Comparison of ENCODE assay signal across 13 cellular contexts in genomic region chr7:7159063-7159645, GRCh38. TPM values are rescaled to one million over a fixed set of nuclear protein-coding genes. Genes with fewer than 3 reads are reported as not detected.
A peak's percentile ranks its signal among the peaks of the same experiment; 100 is the strongest.
DNase-seq lines count a peak whose midpoint lies in the region; ATAC-seq lines count a peak whose summit lies in the region.
"Had no signal": no experiment of that assay in that cellular context is flagged by ENCODE, and none has a peak within 500 bp of the region (broad histone marks: within the 10 kb centered on the region; RNA-seq: fewer than 3 reads in every experiment).

No MANE protein-coding gene starts in this region.

- H3K4me3 ChIP-seq in mononuclear cell (ENCODE audit: low read length) (peak overlapping the region; percentile 16), mesendoderm (ENCODE audit: low read length) (no peak overlapping the region)
- H3K4me3 ChIP-seq: right atrium auricular region had no signal

- no peaks in the 10 kb centered on the region for H3K36me3 ChIP-seq in mesendoderm (ENCODE audit: control insufficient read depth, insufficient read depth, low read length)
- H3K36me3 ChIP-seq: right atrium auricular region had no signal

- H3K9ac ChIP-seq in mesendoderm (ENCODE audit: low read length): no peak overlapping the region

- no peaks in the 10 kb centered on the region for H3K27me3 Mint-ChIP-seq in T-cell

- no peak overlapping the region for H4K5ac ChIP-seq in mesendoderm (ENCODE audit: low read length)

- POLR2A ChIA-PET in T-cell (lab: Charles Lee): no interaction called here

- no peak overlapping the region for H2BK15ac ChIP-seq in mesendoderm (replicated peaks; ENCODE audit: low read depth)

- no peaks in the 10 kb centered on the region for H3K79me2 ChIP-seq in mesendoderm (ENCODE audit: control insufficient read depth, insufficient read depth, low read length)

- H3K4me1 ChIP-seq in mononuclear cell (ENCODE audit: insufficient read depth, low read length): peaks cover 38% of the 10 kb centered on the region
- H3K4me1 ChIP-seq in mesendoderm (ENCODE audit: control insufficient read depth, low read depth, low read length): no peaks in the 10 kb centered on the region
- H3K4me1 ChIP-seq: right atrium auricular region had no signal

- H3K23ac ChIP-seq in mesendoderm (ENCODE audit: low read length): no peak overlapping the region

- H3K4me1 Mint-ChIP-seq in T-cell: peaks cover 53 to 64% (median 64%) of the 10 kb centered on the region in 3 donors

- H3K27me3 ChIP-seq in mononuclear cell (ENCODE audit: insufficient read depth, low read length): no peaks in the 10 kb centered on the region
- no peaks in the 10 kb centered on the region for H3K27me3 ChIP-seq in mesendoderm (ENCODE audit: insufficient read depth, low read length, poor library complexity)
- H3K27me3 ChIP-seq: right atrium auricular region had no signal

- WGBS in mesendoderm (ENCODE audit: extremely low coverage, insufficient coverage, low lambda C conversion rate): no CpG with 5 or more reads among the region's 5 CpGs

- no peak overlapping the region for H2BK120ac ChIP-seq in mesendoderm (ENCODE audit: low read depth, low read length)

- H3K36me3 Mint-ChIP-seq in T-cell: peaks cover 9% of the 10 kb centered on the region

- CTCF ChIA-PET in T-cell (lab: Charles Lee): no interaction called here

- H3K27ac Mint-ChIP-seq in T-cell: peak overlapping the region; percentile 97

- no peak overlapping the region for H3K27ac ChIP-seq in mesendoderm (ENCODE audit: low read depth, low read length)
- H3K27ac ChIP-seq: right atrium auricular region had no signal

- H3K18ac ChIP-seq in mesendoderm (ENCODE audit: low read length): no peak overlapping the region

- H3K9me3 Mint-ChIP-seq in T-cell: peaks cover 6 to 8% (median 8%) of the 10 kb centered on the region in 3 donors

- no peak overlapping the region for H3K4ac ChIP-seq in mesendoderm (ENCODE audit: low read depth, low read length)

- no peak overlapping the region for H2BK5ac ChIP-seq in mesendoderm (ENCODE audit: low read length)

- no peaks in the 10 kb centered on the region for H3K79me1 ChIP-seq in mesendoderm (ENCODE audit: low read length)

- H3K56ac ChIP-seq in mesendoderm (ENCODE audit: low read length): no peak overlapping the region

- peak; percentile 19 for DNase-seq in NCI-H1105 treated with DMSO at 0.1 percent for 48 hours (lab: John Stamatoyannopoulos, UW)
- no peak for DNase-seq in NCI-H1105 (lab: John Stamatoyannopoulos, UW)
- no peak for DNase-seq in T-cell
- no peak for DNase-seq in NCI-H2171 (lab: John Stamatoyannopoulos, UW)
- DNase-seq in mesendoderm: no peak
- no peak for DNase-seq in NCI-H2107 treated with DMSO at 0.1 percent for 48 hours (lab: John Stamatoyannopoulos, UW; ENCODE audit: unreplicated experiment)
- DNase-seq: activated CD8-positive, alpha-beta memory T cell treated with anti-CD3 and anti-CD28 coated beads, Interleukin-2, amount 50 U/mL, for 4 hours; left ventricle myocardium superior; NCI-H2081; SW 1271 had no signal

- H3K4me3 Mint-ChIP-seq in T-cell: peak overlapping the region; percentile 64 to 73 (median 69)

- peak; percentile 40 for ATAC-seq in HG02884 (IDR thresholded peaks at IDR 0.05; ENCODE audit: unreplicated experiment)
- ATAC-seq in T-cell (replicated peaks in 1 of 4): no peak
- ATAC-seq: left ventricle myocardium superior had no signal

- H4K8ac ChIP-seq in mesendoderm (ENCODE audit: low read depth, low read length): no peak overlapping the region

- no peak overlapping the region for H2AK5ac ChIP-seq in mesendoderm (ENCODE audit: low read length)

- no peaks in the 10 kb centered on the region for H3K9me3 ChIP-seq in mononuclear cell (ENCODE audit: low read depth, low read length)
- H3K9me3 ChIP-seq: right atrium auricular region had no signal

- no peak overlapping the region for H3K4me2 ChIP-seq in mesendoderm (ENCODE audit: low read length)

RNA-seq across cellular contexts. Expression of gene C1GALT1, which starts 23.2 kb away (rescaled TPM):
- total RNA-seq in T-cell (10 to 100 TPM; 32.9 to 45.0 (median 44.0) TPM), mononuclear cell (81.2 TPM)
- polyA plus RNA-seq in mesendoderm (2013, experiment 1 of 2): 40.9 TPM
- polyA plus RNA-seq in mesendoderm (2013, experiment 2 of 2): 42.6 TPM
